Comparison of ENCODE assay signal across 11 cellular contexts in the genomic region with DNA sequence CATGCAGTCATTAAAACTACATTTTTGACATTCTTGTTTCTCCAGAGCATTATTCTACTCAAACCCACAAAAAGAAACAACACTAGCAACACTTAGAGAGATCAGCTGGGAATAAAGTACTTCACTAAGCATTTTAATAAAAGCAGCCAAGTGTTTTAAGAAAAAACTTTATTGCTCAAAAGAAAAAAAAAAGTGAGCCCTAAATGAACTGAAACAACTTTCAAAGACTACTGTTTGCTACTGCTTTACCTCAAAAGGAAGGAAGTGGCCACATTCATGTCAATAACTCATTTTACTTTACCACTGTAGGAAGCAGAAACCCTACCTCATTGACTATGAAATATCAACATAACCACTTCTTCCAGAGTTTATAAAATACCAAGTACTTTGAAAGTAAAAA.
A peak's percentile ranks its signal among the peaks of the same experiment; 100 is the strongest.
DNase-seq lines count a peak whose midpoint lies in the region; ATAC-seq, FAIRE-seq and TF ChIP-seq lines count a peak whose summit lies in the region.
"Had no signal": no experiment of that assay in that cellular context is flagged by ENCODE, and none has a peak within 500 bp of the region (broad histone marks: within the 10 kb centered on the region; RNA-seq: fewer than 3 reads in every experiment).

No MANE protein-coding gene starts in this region.

- H3K36me3 ChIP-seq in pancreas = peaks cover 0 to 8% (median 4%) of the 10 kb centered on the region in 3 donors
- H3K36me3 ChIP-seq: BE2C had no signal

- peaks cover 28% of the 10 kb centered on the region for H3K4me1 Mint-ChIP-seq in activated naive CD4-positive, alpha-beta T cell treated with anti-CD3 and anti-CD28 coated beads, Interleukin-2, amount 10 ng/mL, durations not matched to agents 7 days and 5 days
- H3K4me1 Mint-ChIP-seq in activated CD8-positive, alpha-beta T cell treated with anti-CD3 and anti-CD28 coated beads for 36 hours (ENCODE audit: low read depth) = peaks cover 15% of the 10 kb centered on the region
- H3K4me1 Mint-ChIP-seq in stimulated activated naive B cell treated with anti-CD40 and anti-IgM and Interleukin-4, amounts not matched to agents 10 μg/mL and 1 μg/mL and 100 μg/mL, for 72 hours = peaks cover 0 to 9% of the 10 kb centered on the region in 2 donors

- TF ChIP-seq CTCF in activated CD8-positive, alpha-beta T cell treated with anti-CD3 and anti-CD28 coated beads for 36 hours (IDR thresholded peaks at IDR 0.05) = no peak
- TF ChIP-seq CTCF in pancreas (IDR thresholded peaks at IDR 0.05) = no peak

- peaks cover 0 to 5% (median 0%) of the 10 kb centered on the region in 3 donors for H3K4me1 ChIP-seq in pancreas

- H3K4me3 Mint-ChIP-seq in activated naive CD4-positive, alpha-beta T cell treated with anti-CD3 and anti-CD28 coated beads, Interleukin-2, amount 10 ng/mL, durations not matched to agents 7 days and 5 days = peak overlapping the region; percentile 28
- H3K4me3 Mint-ChIP-seq in activated CD8-positive, alpha-beta T cell treated with anti-CD3 and anti-CD28 coated beads for 36 hours = no peak overlapping the region
- no peak overlapping the region for H3K4me3 Mint-ChIP-seq in stimulated activated naive B cell treated with anti-CD40 and anti-IgM and Interleukin-4, amounts not matched to agents 10 μg/mL and 1 μg/mL and 100 μg/mL, for 72 hours
- H3K4me3 Mint-ChIP-seq: dendritic cell treated with granulocyte-macrophage colony-stimulating factor and Interleukin-4, amounts not matched to agents 40 ng/mL and 50 ng/mL, for 4 days had no signal

- no peaks in the 10 kb centered on the region for H3K36me3 Mint-ChIP-seq in activated naive CD4-positive, alpha-beta T cell treated with anti-CD3 and anti-CD28 coated beads, Interleukin-2, amount 10 ng/mL, durations not matched to agents 7 days and 5 days
- no peaks in the 10 kb centered on the region for H3K36me3 Mint-ChIP-seq in activated CD8-positive, alpha-beta T cell treated with anti-CD3 and anti-CD28 coated beads for 36 hours (ENCODE audit: low read depth)
- H3K36me3 Mint-ChIP-seq in stimulated activated naive B cell treated with anti-CD40 and anti-IgM and Interleukin-4, amounts not matched to agents 10 μg/mL and 1 μg/mL and 100 μg/mL, for 72 hours = no peaks in the 10 kb centered on the region

- intact Hi-C loops in activated CD8-positive, alpha-beta T cell treated with anti-CD3 and anti-CD28 coated beads for 36 hours (cut with micrococcal nuclease) = loop anchor here (10.0 kb wide), 1 partner anchor 53 kb away; no protein-coding TSS in a partner anchor
- intact Hi-C loops in pancreas (cut with DNase I) = no loop called here

- POLR2A ChIA-PET in activated CD8-positive, alpha-beta T cell treated with anti-CD3 and anti-CD28 coated beads for 36 hours (lab: Charles Lee) = interaction anchor here (1.3 kb wide), 1 partner anchor 15 kb away, joined by 3 read pairs; no protein-coding TSS in a partner anchor

- no peaks in the 10 kb centered on the region for H3K9me3 Mint-ChIP-seq in activated naive CD4-positive, alpha-beta T cell treated with anti-CD3 and anti-CD28 coated beads, Interleukin-2, amount 10 ng/mL, durations not matched to agents 7 days and 5 days
- no peaks in the 10 kb centered on the region for H3K9me3 Mint-ChIP-seq in activated CD8-positive, alpha-beta T cell treated with anti-CD3 and anti-CD28 coated beads for 36 hours
- no peaks in the 10 kb centered on the region for H3K9me3 Mint-ChIP-seq in stimulated activated naive B cell treated with anti-CD40 and anti-IgM and Interleukin-4, amounts not matched to agents 10 μg/mL and 1 μg/mL and 100 μg/mL, for 72 hours
- H3K9me3 Mint-ChIP-seq: dendritic cell treated with granulocyte-macrophage colony-stimulating factor and Interleukin-4, amounts not matched to agents 40 ng/mL and 50 ng/mL, for 4 days had no signal

- H3K27me3 Mint-ChIP-seq in activated naive CD4-positive, alpha-beta T cell treated with anti-CD3 and anti-CD28 coated beads, Interleukin-2, amount 10 ng/mL, durations not matched to agents 7 days and 5 days = peaks cover 22% of the 10 kb centered on the region
- H3K27me3 Mint-ChIP-seq in activated CD8-positive, alpha-beta T cell treated with anti-CD3 and anti-CD28 coated beads for 36 hours = peaks cover 2% of the 10 kb centered on the region
- no peaks in the 10 kb centered on the region for H3K27me3 Mint-ChIP-seq in stimulated activated naive B cell treated with anti-CD40 and anti-IgM and Interleukin-4, amounts not matched to agents 10 μg/mL and 1 μg/mL and 100 μg/mL, for 72 hours

- no peak for FAIRE-seq in pancreas (lab: Jason Lieb, UNC)

- no peaks in the 10 kb centered on the region for H3K27me3 ChIP-seq in pancreas
- H3K27me3 ChIP-seq: BE2C had no signal

- CTCF ChIA-PET in activated naive CD4-positive, alpha-beta T cell treated with anti-CD3 and anti-CD28 coated beads, Interleukin-2, amount 10 ng/mL, durations not matched to agents 7 days and 5 days (lab: Charles Lee) = interaction anchor here (1.0 to 2.3 kb wide), 2 partner anchors 8 to 51 kb away, joined by 3 to 18 read pairs; no protein-coding TSS in a partner anchor
- CTCF ChIA-PET in activated CD8-positive, alpha-beta T cell treated with anti-CD3 and anti-CD28 coated beads for 36 hours (lab: Charles Lee) = interaction anchor here (1.5 to 2.4 kb wide), 2 partner anchors 51 to 153 kb away, joined by 4 to 18 read pairs; no protein-coding TSS in a partner anchor

- no peaks in the 10 kb centered on the region for H3K9me3 ChIP-seq in pancreas
- H3K9me3 ChIP-seq: BE2C had no signal

- DNase-seq in activated naive CD4-positive, alpha-beta T cell treated with anti-CD3 and anti-CD28 coated beads, Interleukin-2, amount 10 ng/mL, durations not matched to agents 7 days and 5 days = no peak
- no peak for DNase-seq in activated naive CD4-positive, alpha-beta T cell treated with anti-CD3 and anti-CD28 coated beads, Interleukin-2, amount 50 U/mL, for 16 hours
- no peak for DNase-seq in activated CD8-positive, alpha-beta T cell treated with anti-CD3 and anti-CD28 coated beads for 36 hours
- DNase-seq in stimulated activated naive B cell treated with anti-CD40 and anti-IgM and Interleukin-4, amounts not matched to agents 10 μg/mL and 1 μg/mL and 100 μg/mL, for 72 hours = no peak
- no peak for DNase-seq in pancreas
- no peak for DNase-seq in COR-L47 (lab: John Stamatoyannopoulos, UW)
- DNase-seq: BE2C, NCI-H510A treated with DMSO at 0.1 percent for 48 hours had no signal

- ATAC-seq in HG03175 (IDR thresholded peaks at IDR 0.05; ENCODE audit: unreplicated experiment) (peak; percentile 69), pancreas (no peak), HG03469 (IDR thresholded peaks at IDR 0.05; ENCODE audit: unreplicated experiment) (no peak)
- peak; percentile 78 for ATAC-seq in activated CD8-positive, alpha-beta T cell treated with anti-CD3 and anti-CD28 coated beads for 36 hours
- ATAC-seq in stimulated activated naive B cell treated with anti-CD40 and anti-IgM and Interleukin-4, amounts not matched to agents 10 μg/mL and 1 μg/mL and 100 μg/mL, for 72 hours (replicated peaks) = peak; percentile 47 to 48

- no peak overlapping the region for H3K4me3 ChIP-seq in pancreas

- peak overlapping the region; percentile 21 for H3K27ac Mint-ChIP-seq in activated naive CD4-positive, alpha-beta T cell treated with anti-CD3 and anti-CD28 coated beads, Interleukin-2, amount 10 ng/mL, durations not matched to agents 7 days and 5 days
- H3K27ac Mint-ChIP-seq in activated CD8-positive, alpha-beta T cell treated with anti-CD3 and anti-CD28 coated beads for 36 hours = no peak overlapping the region
- H3K27ac Mint-ChIP-seq in stimulated activated naive B cell treated with anti-CD40 and anti-IgM and Interleukin-4, amounts not matched to agents 10 μg/mL and 1 μg/mL and 100 μg/mL, for 72 hours = no peak overlapping the region
- H3K27ac Mint-ChIP-seq: dendritic cell treated with granulocyte-macrophage colony-stimulating factor and Interleukin-4, amounts not matched to agents 40 ng/mL and 50 ng/mL, for 4 days had no signal

- H3K27ac ChIP-seq in pancreas = no peak overlapping the region

Comparison
In these comparisons a context has a peak if more than half of its experiments do, and no peak if none do; other contexts are left out.
1. ATAC-seq: peak in HG03175 (single experiment), activated CD8-positive, alpha-beta T cell treated with anti-CD3 and anti-CD28 coated beads for 36 hours (single experiment) and stimulated activated naive B cell treated with anti-CD40 and anti-IgM and Interleukin-4, amounts not matched to agents 10 μg/mL and 1 μg/mL and 100 μg/mL, for 72 hours (2 of 2); none in pancreas (0 of 4) and HG03469 (single experiment).